21 cellular contexts compared by ENCODE assay signal in the genomic region with DNA sequence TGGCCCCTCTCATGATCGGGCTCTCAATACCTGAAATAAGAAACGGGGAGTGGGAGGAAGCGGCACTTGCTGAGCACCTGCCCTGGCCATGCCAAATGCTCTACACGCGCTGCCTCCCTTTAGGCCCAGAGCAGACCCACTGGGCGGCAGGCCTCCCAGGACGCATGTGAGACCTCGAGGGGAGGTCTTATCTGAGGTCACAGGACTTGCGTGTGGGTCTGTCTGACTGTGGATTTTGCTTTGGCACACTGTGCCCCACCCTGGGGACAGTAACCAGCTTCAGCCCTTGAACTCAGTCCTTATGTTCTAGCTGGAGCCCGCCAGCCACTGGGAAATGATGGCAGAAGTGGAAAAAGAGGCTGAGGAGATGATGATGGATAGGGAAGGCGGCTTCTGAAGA.
"Had no signal": no experiment of that assay in that cellular context is flagged by ENCODE, and none has a peak within 500 bp of the region (broad histone marks: within the 10 kb centered on the region; RNA-seq: fewer than 3 reads in every experiment).

No MANE protein-coding gene starts in this region.

- H3K27me3 ChIP-seq: heart right ventricle, right lobe of liver, spleen, testis, tibial nerve had no signal

- H3K9me3 Mint-ChIP-seq: naive thymus-derived CD8-positive, alpha-beta T cell; stimulated activated memory B cell treated with anti-CD40 and anti-IgM and Interleukin-4, amounts not matched to agents 10 μg/mL and 1 μg/mL and 100 μg/mL, for 72 hours; stimulated activated naive CD8-positive, alpha-beta T cell treated with anti-CD3 and anti-CD28 coated beads, Interleukin-15, amount 100 ng/mL, for 72 hours had no signal

- ATAC-seq: heart right ventricle; left lobe of liver; naive thymus-derived CD8-positive, alpha-beta T cell; psoas muscle; right lobe of liver; stimulated activated memory B cell treated with anti-CD40 and anti-IgM and Interleukin-4, amounts not matched to agents 10 μg/mL and 1 μg/mL and 100 μg/mL, for 72 hours; stimulated activated naive CD8-positive, alpha-beta T cell treated with anti-CD3 and anti-CD28 coated beads, Interleukin-15, amount 100 ng/mL, for 72 hours had no signal

- DNase-seq: effector CD8-positive, alpha-beta T cell; foreskin melanocyte; heart right ventricle; islet precursor cell; mammary epithelial cell; naive thymus-derived CD8-positive, alpha-beta T cell; psoas muscle; retina; right lobe of liver; spleen; stimulated activated CD4-positive, alpha-beta T cell treated with anti-CD3 and anti-CD28 coated beads, Interleukin-15, amount 100 ng/mL, for 24 hours; stimulated activated CD4-positive, alpha-beta T cell treated with anti-CD3 and anti-CD28 coated beads, Interleukin-1b, Interleukin-23, amount 100 ng/mL, for 48 hours; stimulated activated CD4-positive, alpha-beta T cell treated with anti-CD3 and anti-CD28 coated beads, Interleukin-4, amount 100 ng/mL, for 24 hours; stimulated activated naive CD8-positive, alpha-beta T cell treated with anti-CD3 and anti-CD28 coated beads, Interleukin-15, amount 100 ng/mL, for 72 hours; testis had no signal

- H3K4me3 Mint-ChIP-seq: naive thymus-derived CD8-positive, alpha-beta T cell; stimulated activated memory B cell treated with anti-CD40 and anti-IgM and Interleukin-4, amounts not matched to agents 10 μg/mL and 1 μg/mL and 100 μg/mL, for 72 hours; stimulated activated naive CD8-positive, alpha-beta T cell treated with anti-CD3 and anti-CD28 coated beads, Interleukin-15, amount 100 ng/mL, for 72 hours had no signal

- H3K27ac Mint-ChIP-seq: stimulated activated memory B cell treated with anti-CD40 and anti-IgM and Interleukin-4, amounts not matched to agents 10 μg/mL and 1 μg/mL and 100 μg/mL, for 72 hours; stimulated activated naive CD8-positive, alpha-beta T cell treated with anti-CD3 and anti-CD28 coated beads, Interleukin-15, amount 100 ng/mL, for 72 hours had no signal

- H3K36me3 ChIP-seq: right lobe of liver had no signal

- H3K4me1 ChIP-seq: heart right ventricle, psoas muscle, right lobe of liver, spleen, testis had no signal

- H3K4me3 ChIP-seq: heart right ventricle, mucosa of descending colon, psoas muscle, right lobe of liver, spleen, testis, tibial nerve had no signal

- FAIRE-seq: colon, urothelium cell line had no signal

- H3K27me3 Mint-ChIP-seq: naive thymus-derived CD8-positive, alpha-beta T cell; stimulated activated memory B cell treated with anti-CD40 and anti-IgM and Interleukin-4, amounts not matched to agents 10 μg/mL and 1 μg/mL and 100 μg/mL, for 72 hours; stimulated activated naive CD8-positive, alpha-beta T cell treated with anti-CD3 and anti-CD28 coated beads, Interleukin-15, amount 100 ng/mL, for 72 hours had no signal

- H3K9me3 ChIP-seq: heart right ventricle, mucosa of descending colon, psoas muscle, right lobe of liver, spleen, testis, tibial nerve had no signal

- H3K4me1 Mint-ChIP-seq: stimulated activated naive CD8-positive, alpha-beta T cell treated with anti-CD3 and anti-CD28 coated beads, Interleukin-15, amount 100 ng/mL, for 72 hours had no signal

- H3K27ac ChIP-seq: heart right ventricle, psoas muscle, right lobe of liver, spleen, testis had no signal
